ENCODE assay signal across 11 cellular contexts in the genomic region with DNA sequence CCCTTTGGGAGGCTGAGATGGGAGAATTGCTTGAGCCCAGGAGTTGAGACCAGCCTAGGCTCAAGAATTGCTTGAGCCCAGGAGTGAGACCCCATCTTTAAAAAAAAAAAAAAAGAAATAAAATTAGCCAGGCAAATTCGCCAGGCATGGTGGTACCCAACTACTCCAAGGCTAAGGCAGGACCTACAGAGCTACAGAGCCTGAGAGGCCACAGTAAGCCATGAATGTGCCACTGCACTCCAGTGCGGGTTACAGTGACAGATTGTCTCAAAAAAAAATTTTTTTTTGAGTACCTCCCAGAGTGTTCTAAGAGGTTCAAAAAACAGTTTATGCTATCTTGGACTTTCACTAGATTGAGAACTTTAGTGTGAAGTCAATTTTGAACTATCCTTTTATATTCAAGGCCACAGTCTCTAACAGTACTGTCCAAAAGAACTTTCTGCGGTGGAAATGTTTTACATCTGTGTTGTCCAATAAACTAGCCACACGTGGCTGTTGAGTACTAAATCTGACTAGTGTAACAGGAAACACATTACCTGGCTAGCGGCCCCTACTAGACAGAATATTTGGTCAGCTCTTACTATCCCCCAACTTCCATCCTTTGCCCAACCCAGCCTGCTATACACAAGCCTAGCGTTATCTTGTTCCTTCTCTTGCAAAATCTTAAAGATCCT.
DNase-seq lines count a peak whose midpoint lies in the region; ATAC-seq and TF ChIP-seq lines count a peak whose summit lies in the region.
"Had no signal": no experiment of that assay in that cellular context is flagged by ENCODE, and none has a peak within 500 bp of the region (broad histone marks: within the 10 kb centered on the region; RNA-seq: fewer than 3 reads in every experiment).

No MANE protein-coding gene starts in this region.

- peaks cover 53% of the 10 kb centered on the region for H3K36me3 Mint-ChIP-seq in activated naive CD4-positive, alpha-beta T cell treated with anti-CD3 and anti-CD28 coated beads, Interleukin-2, amount 10 ng/mL, durations not matched to agents 7 days and 5 days
- H3K36me3 Mint-ChIP-seq in stimulated activated naive B cell treated with anti-CD40 and anti-IgM and Interleukin-4, amounts not matched to agents 10 μg/mL and 1 μg/mL and 100 μg/mL, for 72 hours: peaks cover 28 to 50% of the 10 kb centered on the region in 2 donors

- peak overlapping the region; percentile 78 for H3K27ac Mint-ChIP-seq in activated naive CD4-positive, alpha-beta T cell treated with anti-CD3 and anti-CD28 coated beads, Interleukin-2, amount 10 ng/mL, durations not matched to agents 7 days and 5 days
- H3K27ac Mint-ChIP-seq in stimulated activated naive B cell treated with anti-CD40 and anti-IgM and Interleukin-4, amounts not matched to agents 10 μg/mL and 1 μg/mL and 100 μg/mL, for 72 hours: peak overlapping the region; percentile 20

- H3K27ac ChIP-seq in SU-DHL-6 (ENCODE audit: low read depth, low read length) (peak overlapping the region; percentile 17; the same call in 1 of the 2 replicates), epithelial cell of prostate (peak overlapping the region; percentile 96)
- H3K27ac ChIP-seq: esophagus squamous epithelium had no signal

- no peak overlapping the region for H2AFZ ChIP-seq in SU-DHL-6 (ENCODE audit: low read depth, low read length, severe bottlenecking)

- peaks cover 14% of the 10 kb centered on the region for H4K20me1 ChIP-seq in SU-DHL-6 (ENCODE audit: low read depth, low read length)

- H3K27me3 ChIP-seq in SU-DHL-6 (ENCODE audit: low read length): no peaks in the 10 kb centered on the region
- H3K27me3 ChIP-seq: esophagus squamous epithelium had no signal

- peaks cover 43% of the 10 kb centered on the region for H3F3A ChIP-seq in SU-DHL-6 (ENCODE audit: insufficient read depth)

- peak overlapping the region; percentile 89 for H3K4me2 ChIP-seq in SU-DHL-6 (ENCODE audit: low read depth, low read length, poor library complexity, severe bottlenecking)

- H3K36me3 ChIP-seq in SU-DHL-6 (ENCODE audit: low read length): peaks cover 21% of the 10 kb centered on the region

- H3K9me2 ChIP-seq in SU-DHL-6 (replicated peaks; ENCODE audit: insufficient read depth, low read length): no peaks in the 10 kb centered on the region

- peak overlapping the region; percentile 3 for H3K4me3 Mint-ChIP-seq in activated naive CD4-positive, alpha-beta T cell treated with anti-CD3 and anti-CD28 coated beads, Interleukin-2, amount 10 ng/mL, durations not matched to agents 7 days and 5 days
- peak overlapping the region in 1 of 2 donors; percentile 3 for H3K4me3 Mint-ChIP-seq in stimulated activated naive B cell treated with anti-CD40 and anti-IgM and Interleukin-4, amounts not matched to agents 10 μg/mL and 1 μg/mL and 100 μg/mL, for 72 hours

- CTCF ChIA-PET in activated naive CD4-positive, alpha-beta T cell treated with anti-CD3 and anti-CD28 coated beads, Interleukin-2, amount 10 ng/mL, durations not matched to agents 7 days and 5 days (lab: Charles Lee): no interaction called here

- H3K9me3 ChIP-seq in SU-DHL-6 (ENCODE audit: insufficient read depth, low read length): no peaks in the 10 kb centered on the region
- H3K9me3 ChIP-seq: esophagus squamous epithelium had no signal

- peaks cover 44% of the 10 kb centered on the region for H3K4me1 Mint-ChIP-seq in activated naive CD4-positive, alpha-beta T cell treated with anti-CD3 and anti-CD28 coated beads, Interleukin-2, amount 10 ng/mL, durations not matched to agents 7 days and 5 days
- peaks cover 18 to 46% of the 10 kb centered on the region in 2 donors for H3K4me1 Mint-ChIP-seq in stimulated activated naive B cell treated with anti-CD40 and anti-IgM and Interleukin-4, amounts not matched to agents 10 μg/mL and 1 μg/mL and 100 μg/mL, for 72 hours

- H3K9me3 Mint-ChIP-seq in activated naive CD4-positive, alpha-beta T cell treated with anti-CD3 and anti-CD28 coated beads, Interleukin-2, amount 10 ng/mL, durations not matched to agents 7 days and 5 days: no peaks in the 10 kb centered on the region
- no peaks in the 10 kb centered on the region for H3K9me3 Mint-ChIP-seq in stimulated activated naive B cell treated with anti-CD40 and anti-IgM and Interleukin-4, amounts not matched to agents 10 μg/mL and 1 μg/mL and 100 μg/mL, for 72 hours

- no peak for ATAC-seq in stimulated activated naive B cell treated with anti-CD40 and anti-IgM and Interleukin-4, amounts not matched to agents 10 μg/mL and 1 μg/mL and 100 μg/mL, for 72 hours (replicated peaks)
- no peak for ATAC-seq in HG02970 (IDR thresholded peaks at IDR 0.05; ENCODE audit: low FRiP score, unreplicated experiment)

- no peak for DNase-seq in activated naive CD4-positive, alpha-beta T cell treated with anti-CD3 and anti-CD28 coated beads, Interleukin-2, amount 10 ng/mL, durations not matched to agents 7 days and 5 days
- no peak for DNase-seq in activated naive CD4-positive, alpha-beta T cell treated with Interleukin-2 at 50 U/mL for 16 hours
- DNase-seq in epithelial cell of prostate (ENCODE audit: low read depth, low spot score) (no peak), NCI-H1930 (lab: John Stamatoyannopoulos, UW) (no peak), NCI-H446 treated with DMSO at 0.1 percent for 48 hours (lab: John Stamatoyannopoulos, UW) (no peak)
- DNase-seq in stimulated activated naive B cell treated with anti-CD40 and anti-IgM and Interleukin-4, amounts not matched to agents 10 μg/mL and 1 μg/mL and 100 μg/mL, for 72 hours: no peak
- DNase-seq: caudate nucleus, esophagus squamous epithelium, T-helper 9 cell had no signal

- no peak overlapping the region for H3K4me3 ChIP-seq in SU-DHL-6 (ENCODE audit: insufficient read depth, low read length, poor library complexity, severe bottlenecking)

- H3K27me3 Mint-ChIP-seq in activated naive CD4-positive, alpha-beta T cell treated with anti-CD3 and anti-CD28 coated beads, Interleukin-2, amount 10 ng/mL, durations not matched to agents 7 days and 5 days: no peaks in the 10 kb centered on the region
- no peaks in the 10 kb centered on the region for H3K27me3 Mint-ChIP-seq in stimulated activated naive B cell treated with anti-CD40 and anti-IgM and Interleukin-4, amounts not matched to agents 10 μg/mL and 1 μg/mL and 100 μg/mL, for 72 hours

- peaks cover 70% of the 10 kb centered on the region for H3K79me2 ChIP-seq in SU-DHL-6 (ENCODE audit: insufficient read depth, low read length)

- H3K9ac ChIP-seq in SU-DHL-6 (ENCODE audit: low read length): no peak overlapping the region

- TF ChIP-seq CTCF in SU-DHL-6 (IDR thresholded peaks at IDR 0.05; ENCODE audit: insufficient read depth, low read length, poor library complexity, severe bottlenecking): no peak
